In genomic region chr7:47269466-47269836, GRCh38 we compare ENCODE assay signal across 18 cellular contexts.
DNase-seq lines count a peak whose midpoint lies in the region; ATAC-seq and TF ChIP-seq lines count a peak whose summit lies in the region.
"Had no signal": no experiment of that assay in that cellular context is flagged by ENCODE, and none has a peak within 500 bp of the region (broad histone marks: within the 10 kb centered on the region; RNA-seq: fewer than 3 reads in every experiment).

No MANE protein-coding gene starts in this region.

- no peak overlapping the region for H3K27ac ChIP-seq in stomach
- H3K27ac ChIP-seq: BLaER1, HL-60 had no signal

- ATAC-seq in stimulated activated naive CD8-positive, alpha-beta T cell treated with anti-CD3 and anti-CD28 coated beads, Interleukin-15, amount 100 ng/mL, for 72 hours, result no peak
- ATAC-seq: HCT116 had no signal

- WGBS in stomach, 5 donors, result 85 to 97% (median 94%) methylated on average over 2 to 5 of the region's 5 CpGs

- no peaks in the 10 kb centered on the region for H3K27me3 Mint-ChIP-seq in osteocyte (ENCODE audit: unreplicated experiment)
- peaks cover 9% of the 10 kb centered on the region for H3K27me3 Mint-ChIP-seq in stimulated activated naive CD8-positive, alpha-beta T cell treated with anti-CD3 and anti-CD28 coated beads, Interleukin-15, amount 100 ng/mL, for 72 hours

- peaks cover 0 to 5% (median 0%) of the 10 kb centered on the region in 4 donors for H3K36me3 ChIP-seq in stomach
- H3K36me3 ChIP-seq: BLaER1 had no signal

- intact Hi-C loops in stomach (cut with DNase I; ENCODE audit: low total_unique reads), result no loop called here

- no peak overlapping the region for H3K4me3 ChIP-seq in stomach
- H3K4me3 ChIP-seq: BLaER1 had no signal

- peaks cover 27% of the 10 kb centered on the region for H3K9me3 Mint-ChIP-seq in osteocyte (ENCODE audit: unreplicated experiment)
- no peaks in the 10 kb centered on the region for H3K9me3 Mint-ChIP-seq in stimulated activated naive CD8-positive, alpha-beta T cell treated with anti-CD3 and anti-CD28 coated beads, Interleukin-15, amount 100 ng/mL, for 72 hours

- TF ChIP-seq POLR2A in stomach (IDR thresholded peaks at IDR 0.05), result no peak

- H3K4me3 Mint-ChIP-seq in osteocyte (ENCODE audit: unreplicated experiment), result no peak overlapping the region
- H3K4me3 Mint-ChIP-seq in stimulated activated naive CD8-positive, alpha-beta T cell treated with anti-CD3 and anti-CD28 coated beads, Interleukin-15, amount 100 ng/mL, for 72 hours, result no peak overlapping the region
- H3K4me3 Mint-ChIP-seq: CD14-positive monocyte; CD4-positive, alpha-beta memory T cell; HFFc6 had no signal

- H3K27ac Mint-ChIP-seq in osteocyte (ENCODE audit: unreplicated experiment), result no peak overlapping the region
- no peak overlapping the region for H3K27ac Mint-ChIP-seq in stimulated activated naive CD8-positive, alpha-beta T cell treated with anti-CD3 and anti-CD28 coated beads, Interleukin-15, amount 100 ng/mL, for 72 hours
- H3K27ac Mint-ChIP-seq: CD14-positive monocyte, HFFc6 had no signal

- TF ChIP-seq EP300 in stomach (IDR thresholded peaks at IDR 0.05), result no peak

- peaks cover 8 to 12% (median 11%) of the 10 kb centered on the region in 4 donors for H3K4me1 ChIP-seq in stomach

- DNase-seq in activated effector memory CD4-positive, alpha-beta T cell treated with anti-CD3 and anti-CD28 coated beads, Interleukin-2, amount 50 U/mL, for 16 hours, result peak; percentile 37
- no peak for DNase-seq in activated effector memory CD4-positive, alpha-beta T cell treated with Interleukin-2 at 50 U/mL for 16 hours
- DNase-seq in osteocyte (ENCODE audit: extremely low spot score, unreplicated experiment), result peak; percentile 74
- peak; percentile 23 for DNase-seq in stomach
- no peak for DNase-seq in activated gamma-delta T cell (lab: John Stamatoyannopoulos, UW)
- no peak for DNase-seq in stimulated activated naive CD8-positive, alpha-beta T cell treated with anti-CD3 and anti-CD28 coated beads, Interleukin-15, amount 100 ng/mL, for 72 hours
- no peak for DNase-seq in activated CD4-positive, CD25-positive, alpha-beta regulatory T cell treated with anti-CD3 and anti-CD28 coated beads, Interleukin-2, amount 50 U/mL, for 72 hours
- DNase-seq: 8988T; CD4-positive, alpha-beta memory T cell; DMS79 treated with DMSO at 0.1 percent for 48 hours; GF-D8; GOT3; H7; HFFc6 had no signal

- H3K9me3 ChIP-seq in stomach, result peaks cover 0 to 12% (median 6%) of the 10 kb centered on the region in 4 donors
- H3K9me3 ChIP-seq: BLaER1 had no signal

- H3K27me3 ChIP-seq in stomach, result no peaks in the 10 kb centered on the region
- H3K27me3 ChIP-seq: BLaER1 had no signal

- peaks cover 7% of the 10 kb centered on the region for H3K36me3 Mint-ChIP-seq in osteocyte (ENCODE audit: unreplicated experiment)
- H3K36me3 Mint-ChIP-seq: CD14-positive monocyte; CD4-positive, alpha-beta memory T cell had no signal

- H3K4me1 Mint-ChIP-seq in osteocyte (ENCODE audit: unreplicated experiment), result peaks cover 13% of the 10 kb centered on the region
- H3K4me1 Mint-ChIP-seq in stimulated activated naive CD8-positive, alpha-beta T cell treated with anti-CD3 and anti-CD28 coated beads, Interleukin-15, amount 100 ng/mL, for 72 hours, result no peaks in the 10 kb centered on the region
- H3K4me1 Mint-ChIP-seq: CD4-positive, alpha-beta memory T cell had no signal

- no peak for TF ChIP-seq CTCF in osteocyte (IDR thresholded peaks at IDR 0.05)
- no peak for TF ChIP-seq CTCF in stomach (IDR thresholded peaks at IDR 0.05)

Comparison
In these comparisons a context has a peak if more than half of its experiments do, and no peak if none do; other contexts are left out.
1. DNase-seq: peak in activated effector memory CD4-positive, alpha-beta T cell treated with anti-CD3 and anti-CD28 coated beads, Interleukin-2, amount 50 U/mL, for 16 hours (single experiment), osteocyte (single experiment) and stomach (single experiment); none in activated effector memory CD4-positive, alpha-beta T cell treated with Interleukin-2 at 50 U/mL for 16 hours (single experiment), activated gamma-delta T cell (single experiment), stimulated activated naive CD8-positive, alpha-beta T cell treated with anti-CD3 and anti-CD28 coated beads, Interleukin-15, amount 100 ng/mL, for 72 hours (0 of 2) and activated CD4-positive, CD25-positive, alpha-beta regulatory T cell treated with anti-CD3 and anti-CD28 coated beads, Interleukin-2, amount 50 U/mL, for 72 hours (single experiment).